Comparison of ENCODE assay signal across 10 cellular contexts in the genomic region with DNA sequence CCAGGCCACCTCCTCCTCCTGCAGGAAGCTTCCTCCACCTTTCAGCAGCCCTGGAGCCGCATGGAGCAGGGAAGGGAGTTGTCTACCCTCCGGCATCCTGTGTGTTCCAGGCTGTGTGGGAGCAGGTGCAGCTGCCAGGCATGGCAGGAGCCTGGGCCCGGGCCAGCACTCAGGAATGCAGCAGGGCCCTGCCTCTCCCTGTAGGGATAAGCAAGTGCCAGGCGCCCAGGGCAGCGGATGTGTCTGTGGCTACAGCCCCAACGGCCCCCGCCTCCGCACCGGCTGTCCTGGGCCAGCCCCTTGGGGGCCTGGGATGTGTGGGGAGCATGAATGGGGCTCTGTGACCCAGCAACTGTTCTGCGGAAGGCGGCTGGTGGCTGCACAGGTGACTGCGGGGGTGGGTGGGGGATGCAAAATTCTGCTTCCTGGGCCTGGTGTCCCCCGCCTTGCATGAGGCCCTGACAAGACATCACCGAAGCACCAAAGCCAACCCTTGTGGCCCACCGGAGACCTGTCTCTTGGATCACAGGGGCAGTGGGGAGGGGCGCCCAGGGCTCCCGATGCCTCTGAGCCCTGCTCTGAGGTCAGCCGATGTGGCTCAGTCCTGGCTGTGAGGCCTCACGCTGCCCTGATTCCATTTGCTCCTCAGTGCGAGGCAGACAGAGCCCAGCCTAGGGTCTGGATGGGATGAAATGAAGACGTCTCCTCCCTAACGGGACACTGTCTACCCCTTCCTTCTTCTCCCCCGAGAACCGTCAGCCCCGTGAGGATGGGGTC. TPM values are rescaled to one million over a fixed set of nuclear protein-coding genes. Genes with fewer than 3 reads are reported as not detected.
DNase-seq lines count a peak whose midpoint lies in the region; ATAC-seq and TF ChIP-seq lines count a peak whose summit lies in the region.
"Had no signal": no experiment of that assay in that cellular context is flagged by ENCODE, and none has a peak within 500 bp of the region (broad histone marks: within the 10 kb centered on the region; RNA-seq: fewer than 3 reads in every experiment).

No MANE protein-coding gene starts in this region.

- H3K36me3 ChIP-seq in PC-3 (ENCODE audit: low read depth, low read length) = no peaks in the 10 kb centered on the region

- no peaks in the 10 kb centered on the region for H3K9me3 ChIP-seq in PC-3 (ENCODE audit: low read length)

- H3K27ac Mint-ChIP-seq in activated T-helper 2 cell treated with anti-CD3 and anti-CD28 coated beads, Interferon-gamma antibody, Interleukin-2, Interleukin-4, amounts not matched to agents 10 μg/mL and 5 μg/mL and 100 μg/mL, durations not matched to agents 14 hours and 24 hours and 36 hours = no peak overlapping the region

- H3K9me3 Mint-ChIP-seq in activated T-helper 2 cell treated with anti-CD3 and anti-CD28 coated beads, Interferon-gamma antibody, Interleukin-2, Interleukin-4, amounts not matched to agents 10 μg/mL and 5 μg/mL and 100 μg/mL, durations not matched to agents 14 hours and 24 hours and 36 hours = no peaks in the 10 kb centered on the region

- ATAC-seq in PC-3 = peak; percentile 93
- peak; percentile 85 for ATAC-seq in Right ventricle myocardium inferior

- H3K36me3 Mint-ChIP-seq in activated T-helper 2 cell treated with anti-CD3 and anti-CD28 coated beads, Interferon-gamma antibody, Interleukin-2, Interleukin-4, amounts not matched to agents 10 μg/mL and 5 μg/mL and 100 μg/mL, durations not matched to agents 14 hours and 24 hours and 36 hours (ENCODE audit: low read depth) = no peaks in the 10 kb centered on the region

- intact Hi-C loops in PC-3 (cut with micrococcal nuclease) (no loop called here), Right ventricle myocardium inferior (cut with DNase I) (no loop called here)
- intact Hi-C loops in activated T-helper 2 cell treated with anti-CD3 and anti-CD28 coated beads, Interferon-gamma antibody, Interleukin-2, Interleukin-4, amounts not matched to agents 10 μg/mL and 5 μg/mL and 100 μg/mL, durations not matched to agents 14 hours and 24 hours and 36 hours (cut with micrococcal nuclease) = no loop called here

- H4K20me1 ChIP-seq in PC-3 (ENCODE audit: low read length) = no peaks in the 10 kb centered on the region

- no peak for TF ChIP-seq CTCF in PC-3 (conservative IDR thresholded peaks at IDR 0.05; ENCODE audit: low read depth, low read length)
- TF ChIP-seq CTCF in retinal pigment epithelial cell (conservative IDR thresholded peaks at IDR 0.05; ENCODE audit: low read depth, low read length) = no peak

- no peaks in the 10 kb centered on the region for H3K9me2 ChIP-seq in PC-3 (replicated peaks; ENCODE audit: low read length)

- H3K27me3 Mint-ChIP-seq in activated T-helper 2 cell treated with anti-CD3 and anti-CD28 coated beads, Interferon-gamma antibody, Interleukin-2, Interleukin-4, amounts not matched to agents 10 μg/mL and 5 μg/mL and 100 μg/mL, durations not matched to agents 14 hours and 24 hours and 36 hours (ENCODE audit: low read depth) = peaks cover 11% of the 10 kb centered on the region

- no peak overlapping the region for H3K9ac ChIP-seq in PC-3 (ENCODE audit: low read length)

- no peaks in the 10 kb centered on the region for H3K4me1 Mint-ChIP-seq in activated T-helper 2 cell treated with anti-CD3 and anti-CD28 coated beads, Interferon-gamma antibody, Interleukin-2, Interleukin-4, amounts not matched to agents 10 μg/mL and 5 μg/mL and 100 μg/mL, durations not matched to agents 14 hours and 24 hours and 36 hours (ENCODE audit: low read depth)

- no peaks in the 10 kb centered on the region for H3F3A ChIP-seq in PC-3 (ENCODE audit: low read length, unreplicated experiment)

- no peaks in the 10 kb centered on the region for H3K27me3 ChIP-seq in PC-3 (ENCODE audit: low read length)

- no peak overlapping the region for H3K4me3 ChIP-seq in PC-3 (ENCODE audit: low read length)
- H3K4me3 ChIP-seq in retinal pigment epithelial cell (ENCODE audit: low read length) = no peak overlapping the region

- DNase-seq in G401 (ENCODE audit: low spot score) = peak; percentile 95
- peak; percentile 83 for DNase-seq in PC-3
- DNase-seq in Right ventricle myocardium inferior (ENCODE audit: missing footprints) = peak; percentile 88
- peak; percentile 94 for DNase-seq in retinal pigment epithelial cell (ENCODE audit: low read depth)
- DNase-seq in MV-4-11 (lab: John Stamatoyannopoulos, UW) = no peak
- no peak for DNase-seq in effector CD4-positive, alpha-beta T cell
- no peak for DNase-seq in globus pallidus (ENCODE audit: low spot score)
- no peak for DNase-seq in activated T-helper 2 cell treated with anti-CD3 and anti-CD28 coated beads, Interferon-gamma antibody, Interleukin-2, Interleukin-4, amounts not matched to agents 10 μg/mL and 5 μg/mL and 100 μg/mL, durations not matched to agents 14 hours and 24 hours and 36 hours (ENCODE audit: low spot score)
- DNase-seq: mesendoderm had no signal

- BruUV-seq in PC-3 (replicated peaks; lab: Mats Ljungman, UMichigan) = no TSS peak

- CTCF ChIA-PET in PC-3 (lab: Charles Lee) = no interaction called here

- no peak overlapping the region for H3K27ac ChIP-seq in PC-3 (ENCODE audit: low read length)

- H3K4me2 ChIP-seq in PC-3 (ENCODE audit: low read length) = peak overlapping the region; percentile 44

- H3K79me2 ChIP-seq in PC-3 (ENCODE audit: low read length) = no peaks in the 10 kb centered on the region

- no peak overlapping the region for H3K4me3 Mint-ChIP-seq in activated T-helper 2 cell treated with anti-CD3 and anti-CD28 coated beads, Interferon-gamma antibody, Interleukin-2, Interleukin-4, amounts not matched to agents 10 μg/mL and 5 μg/mL and 100 μg/mL, durations not matched to agents 14 hours and 24 hours and 36 hours (ENCODE audit: low read depth)

- in situ Hi-C loops in G401 (cut with HindIII; ENCODE audit: low sequenced_read_pairs) = no loop called here

- peaks cover 11% of the 10 kb centered on the region; the same call in 1 of the 2 replicates for H3K4me1 ChIP-seq in PC-3 (ENCODE audit: insufficient read depth, low read length)

- peak overlapping the region; percentile 61 for H2AFZ ChIP-seq in PC-3 (ENCODE audit: low read length)

- POLR2A ChIA-PET in PC-3 (lab: Charles Lee; ENCODE audit: unreplicated experiment) = no interaction called here

RNA-seq across cellular contexts. Expression of a gene that starts 1.4 kb away (rescaled TPM):
- 2.8 TPM in 1 of 2 replicates, not detected in the other for total RNA-seq in G401 (2014; rRNA removed; shearing (Covaris generic))
- 2.5 and 4.9 TPM in 2 replicates for total RNA-seq in PC-3 (2014; rRNA removed)
- 35.5 TPM for total RNA-seq in Right ventricle myocardium inferior
- total RNA-seq in activated T-helper 2 cell treated with anti-CD3 and anti-CD28 coated beads, Interferon-gamma antibody, Interleukin-2, Interleukin-4, amounts not matched to agents 10 μg/mL and 5 μg/mL and 100 μg/mL, durations not matched to agents 14 hours and 24 hours and 36 hours = not detected in 2 replicates
- total RNA-seq: dermis microvascular lymphatic vessel endothelial cell had no signal

RNA-seq across cellular contexts. Expression of a gene that starts 19.9 kb away (rescaled TPM):
- not detected in 2 replicates for total RNA-seq in G401 (2014; rRNA removed; shearing (Covaris generic))
- total RNA-seq in PC-3 (2014; rRNA removed) = 0.04 and 0.58 TPM in 2 replicates
- total RNA-seq in Right ventricle myocardium inferior = 1.5 TPM
- total RNA-seq in activated T-helper 2 cell treated with anti-CD3 and anti-CD28 coated beads, Interferon-gamma antibody, Interleukin-2, Interleukin-4, amounts not matched to agents 10 μg/mL and 5 μg/mL and 100 μg/mL, durations not matched to agents 14 hours and 24 hours and 36 hours = not detected in 2 replicates

Comparison
In these comparisons a context has a peak if more than half of its experiments do, and no peak if none do; other contexts are left out.
1. DNase-seq: peak in G401 (single experiment), PC-3 (single experiment), Right ventricle myocardium inferior (single experiment) and retinal pigment epithelial cell (single experiment); none in MV-4-11 (single experiment), effector CD4-positive, alpha-beta T cell (single experiment), globus pallidus (single experiment) and activated T-helper 2 cell treated with anti-CD3 and anti-CD28 coated beads, Interferon-gamma antibody, Interleukin-2, Interleukin-4, amounts not matched to agents 10 μg/mL and 5 μg/mL and 100 μg/mL, durations not matched to agents 14 hours and 24 hours and 36 hours (single experiment).